In genomic region chr1:25520446-25521061, GRCh38 we compare ENCODE assay signal across 1 cellular context.
TF ChIP-seq lines count a peak whose summit lies in the region.

No MANE protein-coding gene starts in this region.

TF ChIP-seq in H1, 55 proteins besides CTCF, POLR2A, EP300 and RAD21 (continued from another document):
- TF ChIP-seq CHD7 (IDR thresholded peaks at IDR 0.05; ENCODE audit: insufficient replicate concordance, low read length) (no peak), CREB1 (IDR thresholded peaks at IDR 0.05) (no peak), BCL11A (IDR thresholded peaks at IDR 0.05; ENCODE audit: low read depth in 2 of 2, low read length in 2 of 2) (no peak), PHF8 (conservative IDR thresholded peaks at IDR 0.05; ENCODE audit: low read depth, low read length) (no peak), ZNF274 (IDR thresholded peaks at IDR 0.05; ENCODE audit: borderline replicate concordance, extremely low read depth, low read length) (no peak), CTBP2 (IDR thresholded peaks at IDR 0.05; ENCODE audit: borderline replicate concordance, insufficient read depth, insufficient read length, low read length) (no peak), SP1 (IDR thresholded peaks at IDR 0.05; ENCODE audit: low read depth, low read length) (no peak)
